8 cellular contexts compared by ENCODE assay signal in the genomic region with DNA sequence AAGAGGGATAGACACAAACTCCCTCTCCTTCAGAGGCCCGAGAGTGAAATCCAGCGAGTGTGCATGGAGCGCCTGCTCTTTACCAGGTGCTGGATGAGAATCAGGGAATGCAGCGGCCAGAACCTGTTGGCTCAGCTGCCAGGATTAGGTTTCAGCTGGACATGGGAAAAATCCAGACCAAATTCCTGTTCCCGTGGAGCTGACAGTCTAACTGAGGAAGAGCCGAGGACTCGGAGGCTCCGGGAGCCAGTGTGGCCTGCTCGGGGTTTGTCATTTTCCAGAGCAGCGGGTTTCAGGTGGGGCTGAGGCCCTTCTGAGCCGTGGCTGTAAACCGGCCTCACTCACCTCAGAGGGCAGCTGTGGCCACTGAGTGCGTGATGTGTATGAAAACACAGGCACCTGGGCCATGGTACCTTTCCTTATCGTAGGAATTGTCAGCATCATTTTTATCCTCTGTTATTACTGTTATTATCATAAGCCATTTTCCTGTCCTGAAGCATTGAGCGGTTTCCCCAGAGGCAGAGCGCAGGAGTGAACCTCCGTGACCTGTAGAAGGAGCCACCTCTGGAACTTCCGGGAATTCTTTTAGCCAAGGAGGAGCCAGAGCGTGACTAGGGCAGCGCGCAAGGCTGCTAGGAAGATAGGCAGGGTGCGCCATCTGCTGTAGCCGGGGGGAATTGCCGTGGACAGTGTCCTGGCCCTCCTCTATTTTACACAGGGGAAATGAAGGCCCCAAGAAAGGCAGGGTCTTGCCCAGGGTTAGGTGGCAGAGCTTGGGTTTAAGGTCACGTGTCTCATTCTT. TPM values are rescaled to one million over a fixed set of nuclear protein-coding genes. Genes with fewer than 3 reads are reported as not detected.
DNase-seq lines count a peak whose midpoint lies in the region; ATAC-seq and TF ChIP-seq lines count a peak whose summit lies in the region.

No MANE protein-coding gene starts in this region.

- H3K27ac Mint-ChIP-seq in CD14-positive monocyte: peak overlapping the region in 5 of 7 donors; percentile 63 to 88 (median 88)
- H3K27ac Mint-ChIP-seq in activated T-cell treated with anti-CD3 and anti-CD28 coated beads, Interleukin-2, amount 50 U/mL, for 24 hours: peak overlapping the region; percentile 91

- peaks cover 0 to 3% (median 2%) of the 10 kb centered on the region in 3 donors for H3K27me3 Mint-ChIP-seq in CD14-positive monocyte (ENCODE audit: low read depth in 3 of 3)
- H3K27me3 Mint-ChIP-seq in activated T-cell treated with anti-CD3 and anti-CD28 coated beads, Interleukin-2, amount 50 U/mL, for 24 hours: no peaks in the 10 kb centered on the region

- 24 to 27% methylated on average over 25 of the region's 25 CpGs for WGBS in esophagus, 2 donors

- no peak overlapping the region for H3K4me3 ChIP-seq in esophagus (ENCODE audit: low read depth in 1 of 2, low read length in 2 of 2)

- peaks cover 0 to 4% of the 10 kb centered on the region in 2 donors for H3K4me1 ChIP-seq in esophagus (ENCODE audit: control insufficient read depth in 2 of 2, insufficient read depth in 2 of 2, low read length in 1 of 2)

- intact Hi-C loops in CD14-positive monocyte (cut with micrococcal nuclease): loop anchor here (2.0 to 5.0 kb wide), 6 partner anchors 33 to 227 kb away; partner anchors contain the start of genes ADA (in 1 of the 2), SERINC3 (in 1 of the 2) and TTPAL (in 1 of the 2)

- H3K9me3 ChIP-seq in esophagus (ENCODE audit: control insufficient read depth in 2 of 2, insufficient read depth in 1 of 2, low read depth in 1 of 2, low read length in 1 of 2): no peaks in the 10 kb centered on the region

- peaks cover 0 to 5% (median 0%) of the 10 kb centered on the region in 7 donors for H3K9me3 Mint-ChIP-seq in CD14-positive monocyte
- no peaks in the 10 kb centered on the region for H3K9me3 Mint-ChIP-seq in activated T-cell treated with anti-CD3 and anti-CD28 coated beads, Interleukin-2, amount 50 U/mL, for 24 hours

- TF ChIP-seq RAD21 in Ishikawa (IDR thresholded peaks at IDR 0.05; ENCODE audit: low read depth): peak; percentile 98

- H3K36me3 Mint-ChIP-seq in CD14-positive monocyte: peaks cover 7 to 8% of the 10 kb centered on the region in 2 donors
- H3K36me3 Mint-ChIP-seq in activated T-cell treated with anti-CD3 and anti-CD28 coated beads, Interleukin-2, amount 50 U/mL, for 24 hours (ENCODE audit: low read depth): peaks cover 6% of the 10 kb centered on the region

- no peak for TF ChIP-seq EP300 in Ishikawa (IDR thresholded peaks at IDR 0.05; ENCODE audit: borderline replicate concordance)

- H3K27me3 ChIP-seq in esophagus (ENCODE audit: control insufficient read depth in 1 of 2, insufficient read depth in 2 of 2, low read length in 2 of 2): no peaks in the 10 kb centered on the region

- DNase-seq in CD14-positive monocyte (ENCODE audit: low spot score) (peak; percentile 80), OCI-M1 (lab: John Stamatoyannopoulos, UW) (peak; percentile 92), myocyte (ENCODE audit: low read depth) (peak; percentile 86)
- DNase-seq in activated T-cell treated with anti-CD3 and anti-CD28 coated beads, Interleukin-2, amount 50 U/mL, for 24 hours: peak; percentile 92
- peak; percentile 77 for DNase-seq in stimulated activated CD8-positive, alpha-beta memory T cell treated with anti-CD3 and anti-CD28 coated beads, Interleukin-7, amount 100 ng/mL, for 24 hours (ENCODE audit: low read depth)

- peaks cover 16% of the 10 kb centered on the region for H3K4me1 Mint-ChIP-seq in CD14-positive monocyte
- peaks cover 21% of the 10 kb centered on the region for H3K4me1 Mint-ChIP-seq in activated T-cell treated with anti-CD3 and anti-CD28 coated beads, Interleukin-2, amount 50 U/mL, for 24 hours (ENCODE audit: low read depth)

- H3K27ac ChIP-seq in esophagus (ENCODE audit: low read depth in 2 of 2, low read length in 1 of 2): peak overlapping the region; percentile 63 to 66

- peak; percentile 86 for ATAC-seq in GM19455 (IDR thresholded peaks at IDR 0.05; ENCODE audit: unreplicated experiment)

- peak; percentile 98 for TF ChIP-seq CTCF in CD14-positive monocyte (IDR thresholded peaks at IDR 0.05)

- peak overlapping the region; percentile 70 to 86 for H3K4me3 Mint-ChIP-seq in CD14-positive monocyte
- H3K4me3 Mint-ChIP-seq in activated T-cell treated with anti-CD3 and anti-CD28 coated beads, Interleukin-2, amount 50 U/mL, for 24 hours: no peak overlapping the region

- peaks cover 2 to 4% of the 10 kb centered on the region in 2 donors for H3K36me3 ChIP-seq in esophagus (ENCODE audit: control insufficient read depth in 2 of 2, insufficient read depth in 2 of 2, low read length in 1 of 2)

TF ChIP-seq in Ishikawa, 13 proteins besides CTCF, POLR2A, EP300 and RAD21:
- TF ChIP-seq USF1 (IDR thresholded peaks at IDR 0.05) (peak; percentile 55), TAF1 (IDR thresholded peaks at IDR 0.05; ENCODE audit: low read depth) (peak; percentile 52; the same call in 1 of the 2 replicates), CREB1 (IDR thresholded peaks at IDR 0.05; ENCODE audit: low read depth) (no peak), YY1 (IDR thresholded peaks at IDR 0.05; ENCODE audit: low read depth) (no peak), EGR1 (IDR thresholded peaks at IDR 0.05) (no peak)
- TF ChIP-seq, protein P1, sequence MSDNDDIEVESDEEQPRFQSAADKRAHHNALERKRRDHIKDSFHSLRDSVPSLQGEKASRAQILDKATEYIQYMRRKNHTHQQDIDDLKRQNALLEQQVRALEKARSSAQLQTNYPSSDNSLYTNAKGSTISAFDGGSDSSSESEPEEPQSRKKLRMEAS (IDR thresholded peaks at IDR 0.05): peak; percentile 63; the same call in 1 of the 2 replicates
TF ChIP-seq in Ishikawa: peak in this region for 3.

RNA-seq across cellular contexts. Expression of gene PKIG, which starts 27.3 kb away (rescaled TPM):
- polyA plus RNA-seq in CD14-positive monocyte (under 1 TPM; 0.67 to 0.84 TPM), esophagus (10 to 100 TPM; 13.7 to 33.3 TPM)
- total RNA-seq in myocyte: 46.8 and 51.9 TPM in 2 replicates
- 32.7 TPM for polyA plus RNA-seq in myocyte (2012)

RNA-seq across cellular contexts. Expression of gene ADA, which starts 41.8 kb away (rescaled TPM):
- polyA plus RNA-seq in CD14-positive monocyte (10 to 100 TPM; 11.1 to 15.6 TPM), esophagus (1 to 10 TPM; 5.6 to 8.8 TPM)
- 1.4 and 3.8 TPM in 2 replicates for total RNA-seq in myocyte
- polyA plus RNA-seq in myocyte (2012): 3.5 TPM

Comparison
In these comparisons a context has a peak if more than half of its experiments do, and no peak if none do; other contexts are left out.
1. RNA of gene PKIG, which starts 27.3 kb away (polyA plus RNA-seq): 13.7 to 33.3 TPM in esophagus; 0.67 to 0.84 TPM in CD14-positive monocyte; every median in the first group is over 4 times any median in the second.
2. Peak in every context shown above with its lines, with median percentiles within 50 percentile points of each other: DNase-seq.